In genomic region chr2:102356381-102356712, GRCh38 we compare ENCODE assay signal across 1 cellular context.
TF ChIP-seq lines count a peak whose summit lies in the region.

No MANE protein-coding gene starts in this region.

TF ChIP-seq in HepG2, 621 proteins besides CTCF, POLR2A, EP300 and RAD21:
- TF ChIP-seq CBX2 (IDR thresholded peaks at IDR 0.05; ENCODE audit: low read depth, low read length) (peak; percentile 62; the same call in 1 of the 2 replicates), CBX2 (CRISPR knock-in tag; IDR thresholded peaks at IDR 0.05; ENCODE audit: low read depth) (no peak), PBX3 (CRISPR knock-in tag; IDR thresholded peaks at IDR 0.05; ENCODE audit: borderline replicate concordance) (no peak), MAFK (conservative IDR thresholded peaks at IDR 0.05 in 1 of 2, IDR thresholded peaks at IDR 0.05 in 1 of 2; ENCODE audit: low read length in 2 of 2) (peak in 1 of 2 experiments; percentile 53; a peak in 2 of 4 replicates), EZH2 (conservative IDR thresholded peaks at IDR 0.05; ENCODE audit: low read depth, low read length) (peak; percentile 56; the same call in 1 of the 2 replicates), SP5 (CRISPR knock-in tag; IDR thresholded peaks at IDR 0.05; ENCODE audit: borderline replicate concordance, low read depth) (no peak)
